Comparison of ENCODE assay signal across 9 cellular contexts in genomic region chr3:100269410-100270217, GRCh38. TPM values are rescaled to one million over a fixed set of nuclear protein-coding genes. Genes with fewer than 3 reads are reported as not detected.
DNase-seq lines count a peak whose midpoint lies in the region; ATAC-seq and TF ChIP-seq lines count a peak whose summit lies in the region.
"Had no signal": no experiment of that assay in that cellular context is flagged by ENCODE, and none has a peak within 500 bp of the region (broad histone marks: within the 10 kb centered on the region; RNA-seq: fewer than 3 reads in every experiment).

No MANE protein-coding gene starts in this region.

- peak overlapping the region; percentile 73 for H3K27ac ChIP-seq in ACC112 (ENCODE audit: low read depth, low read length)
- no peak overlapping the region for H3K27ac ChIP-seq in suprapubic skin

- H3K9me3 ChIP-seq in suprapubic skin, result no peaks in the 10 kb centered on the region

- no peak for TF ChIP-seq POLR2A in suprapubic skin (IDR thresholded peaks at IDR 0.05)

- H3K27me3 ChIP-seq in ACC112 (ENCODE audit: insufficient read depth, low read length) (no peaks in the 10 kb centered on the region), suprapubic skin (no peaks in the 10 kb centered on the region)

- ATAC-seq in GM21390 (IDR thresholded peaks at IDR 0.05; ENCODE audit: unreplicated experiment), result peak; percentile 12

- peak overlapping the region; percentile 18 for H3K4me3 ChIP-seq in ACC112 (ENCODE audit: low read depth, low read length)
- H3K4me3 ChIP-seq in suprapubic skin, result no peak overlapping the region

- TF ChIP-seq CTCF in GM13977 (IDR thresholded peaks at IDR 0.05; ENCODE audit: extremely low read depth, insufficient read depth, missing control alignments), result no peak
- no peak for TF ChIP-seq CTCF in suprapubic skin (IDR thresholded peaks at IDR 0.05)

- H3K4me1 ChIP-seq in ACC112 (ENCODE audit: control insufficient read depth, insufficient read depth, low read length, unreplicated experiment), result peaks cover 51% of the 10 kb centered on the region
- peaks cover 27% of the 10 kb centered on the region for H3K4me1 ChIP-seq in suprapubic skin

- no peak overlapping the region for H2AFZ ChIP-seq in ACC112 (ENCODE audit: low read length, unreplicated experiment)

- WGBS in suprapubic skin, result 65% methylated on average over 2 of the region's 2 CpGs

- H3K36me3 ChIP-seq in ACC112 (ENCODE audit: insufficient read depth, low read length) (no peaks in the 10 kb centered on the region), suprapubic skin (no peaks in the 10 kb centered on the region)

- peaks cover 79% of the 10 kb centered on the region for H3K79me2 ChIP-seq in ACC112 (ENCODE audit: control insufficient read depth, insufficient read depth, low read length, unreplicated experiment)

- DNase-seq in SIG-M5 treated with dmso at 0.1 percent for 504 hours (lab: John Stamatoyannopoulos, UW; ENCODE audit: unreplicated experiment) (peak; percentile 33), fibroblast of peridontal ligament (ENCODE audit: extremely low read depth) (peak; percentile 93), T-helper 2 cell (no peak), GM13977 (ENCODE audit: low spot score) (no peak), suprapubic skin (ENCODE audit: low spot score in 2 of 2) (no peak), COLO668 (lab: John Stamatoyannopoulos, UW; ENCODE audit: unreplicated experiment) (no peak)
- DNase-seq: NCI-H146 had no signal

- in situ Hi-C loops in GM13977 (cut with MboI; ENCODE audit: low pct_unique_long_range_greater_than_20kb, low sequenced_read_pairs, unreplicated experiment), result no loop called here

- no peak for TF ChIP-seq EP300 in suprapubic skin (IDR thresholded peaks at IDR 0.05)

RNA-seq across cellular contexts. Expression of gene TBC1D23, which starts 8.8 kb away (rescaled TPM):
- total RNA-seq in suprapubic skin, result 10 to 100 TPM; 25.7 to 36.6 (median 34.6) TPM

Comparison
In these comparisons a context has a peak if more than half of its experiments do, and no peak if none do; other contexts are left out.
1. DNase-seq: peak in SIG-M5 treated with dmso at 0.1 percent for 504 hours (single experiment) and fibroblast of peridontal ligament (single experiment); none in T-helper 2 cell (0 of 5), GM13977 (single experiment), suprapubic skin (0 of 2) and COLO668 (single experiment).